Comparison of ENCODE assay signal across 9 cellular contexts in the genomic region with DNA sequence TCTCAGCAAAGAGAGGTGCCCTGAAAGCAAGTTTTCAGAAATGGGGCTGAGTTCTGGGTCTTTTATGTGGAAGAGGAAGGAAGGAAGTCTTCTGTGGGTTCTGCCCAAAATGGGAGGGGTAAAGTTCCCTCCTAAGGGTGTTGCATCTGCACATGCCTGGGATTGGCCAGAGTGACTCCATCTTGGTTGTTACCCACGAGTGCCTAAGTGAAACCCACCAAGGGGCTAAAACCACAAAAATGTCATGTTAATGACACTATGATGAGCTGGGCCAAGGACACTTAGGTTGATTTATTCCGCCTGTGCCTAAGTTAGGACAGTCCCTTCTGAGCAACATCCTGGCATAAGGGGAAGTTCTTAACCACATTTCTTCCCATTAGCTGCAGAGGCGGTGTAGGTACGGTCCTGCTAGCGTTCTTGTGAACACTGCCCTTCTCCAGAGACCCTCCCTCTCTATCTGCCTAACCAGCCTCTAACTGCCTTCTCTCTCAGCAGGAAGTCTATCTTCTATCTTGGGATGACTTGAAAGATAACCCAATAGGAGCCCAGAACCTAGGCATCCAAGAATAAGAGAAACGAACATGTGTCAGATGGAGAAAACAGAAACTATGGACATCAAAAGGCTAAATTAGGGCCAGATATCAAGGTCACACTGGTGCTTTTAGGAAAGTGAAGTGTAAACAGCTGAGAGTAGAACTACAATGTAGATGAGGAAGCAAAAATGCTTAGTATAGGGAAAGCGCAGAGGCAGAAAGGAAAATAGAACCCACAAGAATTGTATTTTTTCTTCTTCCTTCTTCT.
DNase-seq lines count a peak whose midpoint lies in the region; ATAC-seq and TF ChIP-seq lines count a peak whose summit lies in the region.
"Had no signal": no experiment of that assay in that cellular context is flagged by ENCODE, and none has a peak within 500 bp of the region (broad histone marks: within the 10 kb centered on the region; RNA-seq: fewer than 3 reads in every experiment).

No MANE protein-coding gene starts in this region.

- 48% methylated on average over 7 of the region's 7 CpGs for WGBS in thymus

- peak; percentile 25 for DNase-seq in activated gamma-delta T cell treated with Interleukin-2 at 50 U/mL for 16 hours
- DNase-seq in activated gamma-delta T cell (lab: John Stamatoyannopoulos, UW): no peak
- peak; percentile 64 for DNase-seq in central memory CD4-positive, alpha-beta T cell
- no peak for DNase-seq in DMS79 (lab: John Stamatoyannopoulos, UW)
- DNase-seq: ACHN had no signal

- H3K4me1 ChIP-seq in OCI-LY1 (ENCODE audit: insufficient read depth, low read length, severe bottlenecking) (peaks cover 30% of the 10 kb centered on the region), thymus (ENCODE audit: control insufficient read depth, insufficient read depth, low read length) (peaks cover 3% of the 10 kb centered on the region)

- no peak for TF ChIP-seq CTCF in OCI-LY1 (IDR thresholded peaks at IDR 0.05; ENCODE audit: low read length)

- H3K9me3 ChIP-seq in OCI-LY1 (ENCODE audit: low read length) (no peaks in the 10 kb centered on the region; the same call in 1 of the 2 replicates), thymus (ENCODE audit: control insufficient read depth) (no peaks in the 10 kb centered on the region)

- no peak for ATAC-seq in HG02884 (IDR thresholded peaks at IDR 0.05; ENCODE audit: unreplicated experiment)
- no peak for ATAC-seq in GM19467 (IDR thresholded peaks at IDR 0.05; ENCODE audit: unreplicated experiment)

- H3K79me2 ChIP-seq in OCI-LY1 (ENCODE audit: insufficient read depth, low read length): no peaks in the 10 kb centered on the region

- peak overlapping the region; percentile 91 for H3K27ac ChIP-seq in OCI-LY1 (ENCODE audit: low read depth, low read length, poor library complexity, severe bottlenecking)
- H3K27ac ChIP-seq in thymus (ENCODE audit: low read depth): peak overlapping the region; percentile 64

- peak overlapping the region; percentile 89 for H2AFZ ChIP-seq in OCI-LY1 (ENCODE audit: low read length)

- peak overlapping the region; percentile 61 for H3K4me2 ChIP-seq in OCI-LY1 (ENCODE audit: low read length)

- H4K20me1 ChIP-seq in OCI-LY1 (ENCODE audit: insufficient read depth, low read length): no peaks in the 10 kb centered on the region

- no peaks in the 10 kb centered on the region for H3K27me3 ChIP-seq in OCI-LY1 (ENCODE audit: insufficient read depth, low read length)
- H3K27me3 ChIP-seq in thymus (ENCODE audit: control insufficient read depth, insufficient read depth): no peaks in the 10 kb centered on the region

- H3K36me3 ChIP-seq in OCI-LY1 (ENCODE audit: insufficient read depth, low read length) (no peaks in the 10 kb centered on the region), thymus (ENCODE audit: control insufficient read depth, insufficient read depth) (no peaks in the 10 kb centered on the region)

- H3K9me2 ChIP-seq in OCI-LY1 (ENCODE audit: low read depth, low read length): no peaks in the 10 kb centered on the region

- peak overlapping the region; percentile 29; the same call in 1 of the 2 replicates for H3K9ac ChIP-seq in OCI-LY1 (ENCODE audit: low read length)

- no peaks in the 10 kb centered on the region for H3F3A ChIP-seq in OCI-LY1 (ENCODE audit: insufficient read depth, low read length)

- H3K4me3 ChIP-seq in OCI-LY1 (ENCODE audit: low read depth, low read length, poor library complexity, severe bottlenecking) (peak overlapping the region; percentile 3), thymus (ENCODE audit: low read length) (no peak overlapping the region)

Comparison
In these comparisons a context has a peak if more than half of its experiments do, and no peak if none do; other contexts are left out.
1. DNase-seq: peak in activated gamma-delta T cell treated with Interleukin-2 at 50 U/mL for 16 hours (single experiment) and central memory CD4-positive, alpha-beta T cell (single experiment); none in activated gamma-delta T cell (single experiment) and DMS79 (single experiment).